25 cellular contexts compared by ENCODE assay signal in the genomic region with DNA sequence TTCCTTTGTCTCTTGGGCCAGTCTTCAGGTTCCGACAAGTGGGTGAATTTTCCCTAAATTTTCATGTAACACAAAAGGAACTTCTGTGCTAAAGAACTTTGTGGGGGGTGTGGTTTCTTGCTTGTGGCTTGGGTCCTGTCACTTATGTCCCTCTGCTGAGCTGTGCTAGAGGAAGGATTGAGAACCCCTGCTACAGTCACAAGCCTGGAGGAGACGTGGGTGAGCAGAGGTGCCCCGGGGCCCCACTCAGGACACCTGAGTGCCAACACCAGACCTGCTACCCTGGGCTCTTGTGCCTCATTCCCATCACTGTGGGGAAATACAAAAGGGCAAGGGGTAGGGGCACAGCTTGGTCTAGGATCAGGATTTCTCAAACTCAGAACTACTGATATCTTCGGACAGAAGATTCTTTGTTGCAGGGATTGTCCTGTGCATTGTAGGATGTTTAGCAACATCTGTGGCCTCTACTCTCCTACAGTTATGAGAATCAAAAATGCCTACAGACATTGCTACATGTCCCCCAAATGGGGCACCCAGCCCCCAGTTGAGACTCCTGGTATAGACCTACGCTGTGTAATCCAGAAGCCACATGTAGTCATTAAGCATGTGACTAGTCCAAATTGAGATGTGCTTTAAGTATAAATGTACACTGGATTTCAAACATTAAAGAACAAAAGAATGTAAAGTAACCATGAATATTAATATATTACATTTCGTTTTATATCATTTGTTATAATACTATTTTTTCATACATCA.
DNase-seq lines count a peak whose midpoint lies in the region; ATAC-seq and TF ChIP-seq lines count a peak whose summit lies in the region.
"Had no signal": no experiment of that assay in that cellular context is flagged by ENCODE, and none has a peak within 500 bp of the region (broad histone marks: within the 10 kb centered on the region; RNA-seq: fewer than 3 reads in every experiment).

No MANE protein-coding gene starts in this region.

- peak overlapping the region; percentile 71 for H3K27ac ChIP-seq in left ventricle myocardium inferior (replicated peaks)
- peak overlapping the region; percentile 23 for H3K27ac ChIP-seq in SK-N-MC
- no peak overlapping the region for H3K27ac ChIP-seq in mesenchymal stem cell (ENCODE audit: low read length, poor library complexity, severe bottlenecking)
- H3K27ac ChIP-seq: A549 had no signal

- peak overlapping the region; percentile 83 for H2BK15ac ChIP-seq in mesenchymal stem cell (ENCODE audit: low read depth, poor library complexity, severe bottlenecking)

- no peak overlapping the region for H3K14ac ChIP-seq in mesenchymal stem cell (ENCODE audit: low read length in 2 of 2)

- peak overlapping the region in 1 of 2 experiments; percentile 18 for H3K4ac ChIP-seq in mesenchymal stem cell (ENCODE audit: low read depth in 1 of 2, low read length in 2 of 2)

- H2AK5ac ChIP-seq in mesenchymal stem cell (ENCODE audit: low read length, severe bottlenecking): no peak overlapping the region

- H2BK12ac ChIP-seq in mesenchymal stem cell (ENCODE audit: low read length in 2 of 2): peak overlapping the region; percentile 75 to 78

- intact Hi-C loops in left ventricle myocardium inferior (cut with micrococcal nuclease) (no loop called here), Right ventricle myocardium inferior (cut with DNase I) (no loop called here)

- no peaks in the 10 kb centered on the region for H3K27me3 ChIP-seq in left ventricle myocardium inferior (ENCODE audit: low read depth)
- H3K27me3 ChIP-seq in mesenchymal stem cell (ENCODE audit: control insufficient read depth in 1 of 2, insufficient read depth in 1 of 2, low read length in 2 of 2): no peaks in the 10 kb centered on the region

- no peak overlapping the region for H2AFZ ChIP-seq in mesenchymal stem cell (ENCODE audit: low read depth, low read length)

- H3K36me3 ChIP-seq in left ventricle myocardium inferior: no peaks in the 10 kb centered on the region
- H3K36me3 ChIP-seq in SK-N-MC (ENCODE audit: insufficient read depth, low read length): no peaks in the 10 kb centered on the region
- no peaks in the 10 kb centered on the region for H3K36me3 ChIP-seq in mesenchymal stem cell (ENCODE audit: control insufficient read depth in 1 of 2, insufficient read depth in 2 of 2, low read depth in 1 of 2, low read length in 2 of 2)

- H3K4me3 ChIP-seq in left ventricle myocardium inferior (no peak overlapping the region), SK-N-MC (no peak overlapping the region), mesenchymal stem cell (ENCODE audit: insufficient read depth in 1 of 2, low read depth in 1 of 2, low read length in 2 of 2) (no peak overlapping the region)
- H3K4me3 ChIP-seq: A549, lung had no signal

- DNase-seq in left ventricle myocardium inferior (no peak), Right ventricle myocardium inferior (ENCODE audit: missing footprints) (no peak), SK-N-MC (ENCODE audit: low read depth, low spot score) (no peak), mesenchymal stem cell (no peak), HUDEP-2 (lab: John Stamatoyannopoulos, UW; ENCODE audit: unreplicated experiment in 76 of 76) (no peak), cortex of kidney (lab: John Stamatoyannopoulos, UW) (no peak)
- DNase-seq: activated CD4-positive, alpha-beta memory T cell treated with anti-CD3 and anti-CD28 coated beads for 36 hours; activated CD4-positive, CD25-positive, alpha-beta regulatory T cell treated with anti-CD3 and anti-CD28 coated beads, Interleukin-2, amount 50 U/mL, for 72 hours; activated naive CD4-positive, alpha-beta T cell; activated naive CD8-positive, alpha-beta T cell treated with anti-CD3 and anti-CD28 coated beads, Interleukin-2, amount 50 U/mL, for 24 hours; activated T-cell treated with anti-CD3 and anti-CD28 coated beads, Interleukin-2, amount 50 U/mL, for 72 hours; caudate nucleus; CD8-positive, alpha-beta T cell; endodermal cell; foreskin fibroblast; GOT3; kidney glomerular epithelial cell; NCI-H146; NCI-H446; NCI-H748 treated with DMSO at 0.1 percent for 48 hours; stimulated activated naive B cell treated with anti-CD40 and anti-IgM and Interleukin-4, amounts not matched to agents 10 μg/mL and 1 μg/mL and 100 μg/mL, for 72 hours had no signal

- ATAC-seq in Right ventricle myocardium inferior (no peak), GM21528 (IDR thresholded peaks at IDR 0.05; ENCODE audit: low FRiP score, unreplicated experiment) (no peak), HG02973 (IDR thresholded peaks at IDR 0.05; ENCODE audit: unreplicated experiment) (no peak)
- ATAC-seq: A549; activated naive CD8-positive, alpha-beta T cell treated with anti-CD3 and anti-CD28 coated beads, Interleukin-2, amount 50 U/mL, for 24 hours; activated T-cell treated with anti-CD3 and anti-CD28 coated beads, Interleukin-2, amount 50 U/mL, for 72 hours; CD8-positive, alpha-beta T cell; stimulated activated naive B cell treated with anti-CD40 and anti-IgM and Interleukin-4, amounts not matched to agents 10 μg/mL and 1 μg/mL and 100 μg/mL, for 72 hours had no signal

- H3K9ac ChIP-seq in SK-N-MC (ENCODE audit: insufficient read length): no peak overlapping the region
- no peak overlapping the region for H3K9ac ChIP-seq in mesenchymal stem cell (ENCODE audit: low read length)

- TF ChIP-seq CTCF in left ventricle myocardium inferior (IDR thresholded peaks at IDR 0.05; ENCODE audit: borderline replicate concordance): no peak

- H4K91ac ChIP-seq in mesenchymal stem cell (ENCODE audit: low read length): peak overlapping the region; percentile 72

- H2BK120ac ChIP-seq in mesenchymal stem cell (ENCODE audit: low read depth, low read length): no peak overlapping the region

- H3K18ac ChIP-seq in mesenchymal stem cell (ENCODE audit: low read depth in 1 of 2, low read length in 2 of 2): peak overlapping the region in 1 of 2 experiments; percentile 24

- H3K23ac ChIP-seq in mesenchymal stem cell (ENCODE audit: low read length in 2 of 2): no peak overlapping the region

- H3K4me1 ChIP-seq in left ventricle myocardium inferior: peaks cover 57% of the 10 kb centered on the region
- H3K4me1 ChIP-seq in mesenchymal stem cell (ENCODE audit: control insufficient read depth, insufficient read depth, low read depth, low read length): peaks cover 10% of the 10 kb centered on the region

- H3K79me1 ChIP-seq in mesenchymal stem cell (replicated peaks; ENCODE audit: low read length, poor library complexity, severe bottlenecking): no peaks in the 10 kb centered on the region

- H3K9me3 ChIP-seq in left ventricle myocardium inferior (replicated peaks) (no peaks in the 10 kb centered on the region), SK-N-MC (ENCODE audit: low read depth, low read length) (no peaks in the 10 kb centered on the region), mesenchymal stem cell (ENCODE audit: control insufficient read depth, low read length) (no peaks in the 10 kb centered on the region)
- H3K9me3 ChIP-seq: A549 had no signal

- 95% methylated on average over 3 of the region's 6 CpGs for WGBS in mesenchymal stem cell

- peak overlapping the region; percentile 56 for H4K8ac ChIP-seq in mesenchymal stem cell (ENCODE audit: low read length)

- no peak overlapping the region for H2BK5ac ChIP-seq in mesenchymal stem cell (ENCODE audit: low read depth, low read length, poor library complexity, severe bottlenecking)

- H3K4me2 ChIP-seq in mesenchymal stem cell (ENCODE audit: low read length, poor library complexity, severe bottlenecking): no peak overlapping the region
- H3K4me2 ChIP-seq: A549 had no signal
